In the genomic region with DNA sequence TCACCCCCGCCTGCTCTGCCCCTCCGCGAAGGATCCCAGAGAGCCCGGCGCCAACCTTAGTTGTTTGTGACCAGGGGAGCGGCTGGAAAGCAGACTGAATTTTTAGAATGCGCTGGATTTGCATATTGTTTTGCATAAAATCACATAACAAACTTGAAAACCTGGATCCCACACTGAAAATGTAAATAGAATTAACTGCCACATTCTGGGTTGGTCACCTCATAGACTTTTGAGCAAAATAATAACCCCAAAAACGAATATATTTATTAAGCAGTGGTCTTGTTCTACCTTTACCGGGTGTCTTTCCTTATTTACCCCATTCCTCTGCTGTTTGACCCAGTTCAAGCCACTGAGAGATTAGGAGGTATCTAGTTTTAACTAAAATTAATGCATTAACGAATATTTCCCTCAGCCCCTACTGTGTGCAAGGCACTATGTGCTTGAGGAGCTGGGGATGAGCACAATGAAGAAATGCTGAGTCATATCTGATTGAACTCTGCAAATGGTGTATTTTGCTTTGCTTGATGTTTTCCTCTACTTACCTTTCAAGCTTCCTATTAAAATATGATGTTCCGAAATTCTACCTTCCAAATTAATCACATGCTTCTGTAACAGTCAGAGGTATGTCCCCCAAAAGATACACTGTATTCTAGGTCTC, we compare ENCODE assay signal across 8 cellular contexts. TPM values are rescaled to one million over a fixed set of nuclear protein-coding genes. Genes with fewer than 3 reads are reported as not detected.
DNase-seq lines count a peak whose midpoint lies in the region; ATAC-seq, FAIRE-seq and TF ChIP-seq lines count a peak whose summit lies in the region.

No MANE protein-coding gene starts in this region.

- H3K27me3 ChIP-seq in ACC112 (ENCODE audit: insufficient read depth, low read length): peaks cover 49% of the 10 kb centered on the region
- H3K27me3 ChIP-seq in K562 (ENCODE audit: control insufficient read depth in 2 of 2, insufficient read depth in 2 of 2, low read length in 2 of 2): no peaks in the 10 kb centered on the region

- no peaks in the 10 kb centered on the region for H3K9me3 Mint-ChIP-seq in mesothelial cell of epicardium

- TF ChIP-seq RAD21 in K562 (CRISPR knock-in tag; conservative IDR thresholded peaks at IDR 0.05 in 1 of 2, IDR thresholded peaks at IDR 0.05 in 1 of 2): no peak; a peak in 1 of 4 replicates

- H3K4me1 Mint-ChIP-seq in mesothelial cell of epicardium: peaks cover 44% of the 10 kb centered on the region

- peak overlapping the region; percentile 93 for H3K4me3 Mint-ChIP-seq in mesothelial cell of epicardium

- ATAC-seq in HG02884 (IDR thresholded peaks at IDR 0.05; ENCODE audit: unreplicated experiment) (peak; percentile 1), K562 (no peak), GM19328 (IDR thresholded peaks at IDR 0.05; ENCODE audit: unreplicated experiment) (no peak), GM19463 (IDR thresholded peaks at IDR 0.05; ENCODE audit: unreplicated experiment) (no peak), HG02610 (IDR thresholded peaks at IDR 0.05; ENCODE audit: unreplicated experiment) (no peak)

- peak overlapping the region; percentile 33 for H3K27ac Mint-ChIP-seq in mesothelial cell of epicardium

- WGBS in K562 (ENCODE audit: insufficient coverage, low coverage, missing lambda C conversion rate): 9% methylated on average over 8 of the region's 11 CpGs

- H2AFZ ChIP-seq in ACC112 (ENCODE audit: low read length, unreplicated experiment): peak overlapping the region; percentile 38
- peak overlapping the region; percentile 62 for H2AFZ ChIP-seq in K562 (ENCODE audit: low read depth, low read length)

- no peak for TF ChIP-seq CTCF in K562 (IDR thresholded peaks at IDR 0.05 in 2 of 3, conservative IDR thresholded peaks at IDR 0.05 in 1 of 3; ENCODE audit: insufficient read depth in 2 of 3, low read depth in 1 of 3, low read length in 3 of 3)
- no peak for TF ChIP-seq CTCF in mesothelial cell of epicardium (IDR thresholded peaks at IDR 0.05; ENCODE audit: unreplicated experiment)

- POLR2A ChIA-PET in K562 (lab: Yijun Ruan, JAX): interaction anchor here (0.6 to 2.6 kb wide), 15 partner anchors 8 to 215 kb away, joined by 3 to 28 read pairs (median 3); no protein-coding TSS in a partner anchor

- H3K27me3 Mint-ChIP-seq in mesothelial cell of epicardium (ENCODE audit: low read depth): peaks cover 44% of the 10 kb centered on the region

- in situ Hi-C loops in K562 (cut with MboI): no loop called here

- no TSS peak for BruUV-seq in K562 (replicated peaks; lab: Mats Ljungman, UMichigan)

- no peak for TF ChIP-seq EP300 in K562 (IDR thresholded peaks at IDR 0.05; ENCODE audit: low read length)

- peaks cover 10% of the 10 kb centered on the region for H3K4me1 ChIP-seq in ACC112 (ENCODE audit: control insufficient read depth, insufficient read depth, low read length, unreplicated experiment)
- H3K4me1 ChIP-seq in K562 (replicated peaks in 1 of 2; ENCODE audit: control insufficient read depth in 2 of 2, insufficient read depth in 2 of 2, low read length in 2 of 2): peaks cover 6 to 11% of the 10 kb centered on the region in 2 experiments; a peak in 4 of 5 replicates

- H3K27ac ChIP-seq in ACC112 (ENCODE audit: low read depth, low read length): no peak overlapping the region
- peak overlapping the region; percentile 2; the same call in 1 of the 3 replicates for H3K27ac ChIP-seq in K562 (ENCODE audit: extremely low read depth, low read depth, low read length)

- H3K9me3 ChIP-seq in K562 (replicated peaks; ENCODE audit: control insufficient read depth, insufficient read depth, low read depth, low read length): no peaks in the 10 kb centered on the region

- intact Hi-C loops in K562 (cut with micrococcal nuclease): no loop called here

- H3K4me3 ChIP-seq in ACC112 (ENCODE audit: low read depth, low read length) (peak overlapping the region; percentile 85), K562 (peak overlapping the region; percentile 60)

- H3K36me3 ChIP-seq in ACC112 (ENCODE audit: insufficient read depth, low read length) (no peaks in the 10 kb centered on the region), K562 (ENCODE audit: control insufficient read depth, insufficient read depth, low read length) (peaks cover 11% of the 10 kb centered on the region; the same call in 1 of the 3 replicates)

- H3K4me2 ChIP-seq in K562 (ENCODE audit: insufficient read depth, low read length): peak overlapping the region; percentile 56

- FAIRE-seq in K562 (lab: Jason Lieb, UNC): no peak

- CTCF ChIA-PET in K562 (lab: Yijun Ruan, JAX; ENCODE audit: low intra/inter-chr PET ratio): interaction anchor here (0.7 kb wide), 1 partner anchor 113 kb away, joined by 4 read pairs; no protein-coding TSS in a partner anchor

- H4K20me1 ChIP-seq in K562 (replicated peaks; ENCODE audit: control insufficient read depth, insufficient read depth, low read length): 0 out of 2 replicates have a peak, but pooled peaks cover 6% of the 10 kb centered on the region

- H3K79me2 ChIP-seq in ACC112 (ENCODE audit: control insufficient read depth, insufficient read depth, low read length, unreplicated experiment) (no peaks in the 10 kb centered on the region), K562 (ENCODE audit: control insufficient read depth, insufficient read depth, low read length) (peaks cover 46% of the 10 kb centered on the region)

- peak overlapping the region in 1 of 2 experiments; percentile 69; a peak in 2 of 4 replicates for H3K9ac ChIP-seq in K562 (ENCODE audit: insufficient read depth in 1 of 2, low read depth in 2 of 2, low read length in 2 of 2)

- no peaks in the 10 kb centered on the region for H3K9me1 ChIP-seq in K562 (ENCODE audit: control insufficient read depth, insufficient read depth, low read length)

- DNase-seq in K562 (ENCODE audit: extremely low read depth in 1 of 4, low spot score in 3 of 4) (no peak), mesothelial cell of epicardium (ENCODE audit: low spot score in 2 of 2, unreplicated experiment in 2 of 2) (no peak), NCI-H2196 (lab: John Stamatoyannopoulos, UW; ENCODE audit: unreplicated experiment) (no peak)

- TF ChIP-seq POLR2A in K562 (conservative IDR thresholded peaks at IDR 0.05): no peak

- no peaks in the 10 kb centered on the region for H3K36me3 Mint-ChIP-seq in mesothelial cell of epicardium

TF ChIP-seq in K562, 482 proteins besides CTCF, POLR2A, EP300 and RAD21 (continues in another document):
- TF ChIP-seq, protein P1, sequence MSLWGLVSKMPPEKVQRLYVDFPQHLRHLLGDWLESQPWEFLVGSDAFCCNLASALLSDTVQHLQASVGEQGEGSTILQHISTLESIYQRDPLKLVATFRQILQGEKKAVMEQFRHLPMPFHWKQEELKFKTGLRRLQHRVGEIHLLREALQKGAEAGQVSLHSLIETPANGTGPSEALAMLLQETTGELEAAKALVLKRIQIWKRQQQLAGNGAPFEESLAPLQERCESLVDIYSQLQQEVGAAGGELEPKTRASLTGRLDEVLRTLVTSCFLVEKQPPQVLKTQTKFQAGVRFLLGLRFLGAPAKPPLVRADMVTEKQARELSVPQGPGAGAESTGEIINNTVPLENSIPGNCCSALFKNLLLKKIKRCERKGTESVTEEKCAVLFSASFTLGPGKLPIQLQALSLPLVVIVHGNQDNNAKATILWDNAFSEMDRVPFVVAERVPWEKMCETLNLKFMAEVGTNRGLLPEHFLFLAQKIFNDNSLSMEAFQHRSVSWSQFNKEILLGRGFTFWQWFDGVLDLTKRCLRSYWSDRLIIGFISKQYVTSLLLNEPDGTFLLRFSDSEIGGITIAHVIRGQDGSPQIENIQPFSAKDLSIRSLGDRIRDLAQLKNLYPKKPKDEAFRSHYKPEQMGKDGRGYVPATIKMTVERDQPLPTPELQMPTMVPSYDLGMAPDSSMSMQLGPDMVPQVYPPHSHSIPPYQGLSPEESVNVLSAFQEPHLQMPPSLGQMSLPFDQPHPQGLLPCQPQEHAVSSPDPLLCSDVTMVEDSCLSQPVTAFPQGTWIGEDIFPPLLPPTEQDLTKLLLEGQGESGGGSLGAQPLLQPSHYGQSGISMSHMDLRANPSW (CRISPR knock-in tag; IDR thresholded peaks at IDR 0.05): no peak
- TF ChIP-seq SRF (CRISPR knock-in tag; IDR thresholded peaks at IDR 0.05): no peak

RNA-seq across cellular contexts. Expression of a gene that starts 0.4 kb away (rescaled TPM):
- 57.3 and 84.8 TPM in 2 replicates for total RNA-seq in K562 (2011; cell fraction: chromatin; rRNA removed; ENCODE audit: low replicate concordance)
- total RNA-seq in K562 (2011; cell fraction: nucleolus; rRNA removed): 43.2 and 49.0 TPM in 2 replicates
- 64.0 and 78.9 TPM in 2 replicates for total RNA-seq in K562 (2011; cell fraction: nucleoplasm; rRNA removed)
- 5.8 and 9.4 TPM in 2 replicates for total RNA-seq in K562 (2014; rRNA removed)
- 11.0 and 12.7 TPM in 2 replicates for total RNA-seq in K562 (2014; rRNA removed; fragmentation: Illumina TruSeq; extraction: Trizol)
- total RNA-seq in K562 (2015; rRNA removed; fragmentation: Illumina TruSeq; extraction: Trizol): 3.0 and 3.9 TPM in 2 replicates
- 11.5 and 13.0 TPM in 2 replicates for total RNA-seq in K562 (2021)
- 49.5 and 87.6 TPM in 2 replicates for polyA plus RNA-seq in K562 (2011; rRNA removed)
- polyA plus RNA-seq in K562 (2011; cell fraction: cytosol; rRNA removed): 23.6 and 30.2 TPM in 2 replicates
- 40.3 and 50.5 TPM in 2 replicates for polyA plus RNA-seq in K562 (2011; cell fraction: nucleus; rRNA removed)
- polyA plus RNA-seq in K562 (2012): 8.2 and 20.2 TPM in 2 replicates
- polyA plus RNA-seq in K562 (2014; fragmentation: Illumina TruSeq; extraction: Trizol): 11.4 and 15.0 TPM in 2 replicates
- 1 to 10 TPM; 2.5 to 3.0 TPM for polyA plus RNA-seq in K562 (2014; fragmentation: Nextera tagmentation; extraction: Ambion mirVana)
- 5.3 and 6.7 TPM in 2 replicates for polyA plus RNA-seq in K562 (2014; rRNA removed)
- polyA minus RNA-seq in K562 (2011; rRNA and poly(A)+ RNA removed): 68.1 and 110 TPM in 2 replicates
- polyA minus RNA-seq in K562 (2011; cell fraction: cytosol; rRNA and poly(A)+ RNA removed): 30.3 and 62.4 TPM in 2 replicates
- polyA minus RNA-seq in K562 (2011; cell fraction: nucleus; rRNA and poly(A)+ RNA removed): 57.8 and 58.2 TPM in 2 replicates
- total RNA-seq in mesothelial cell of epicardium: 8.3 to 10.5 TPM (median 9.6 TPM) in 3 replicates
